ENCODE assay signal across 25 cellular contexts in the genomic region with DNA sequence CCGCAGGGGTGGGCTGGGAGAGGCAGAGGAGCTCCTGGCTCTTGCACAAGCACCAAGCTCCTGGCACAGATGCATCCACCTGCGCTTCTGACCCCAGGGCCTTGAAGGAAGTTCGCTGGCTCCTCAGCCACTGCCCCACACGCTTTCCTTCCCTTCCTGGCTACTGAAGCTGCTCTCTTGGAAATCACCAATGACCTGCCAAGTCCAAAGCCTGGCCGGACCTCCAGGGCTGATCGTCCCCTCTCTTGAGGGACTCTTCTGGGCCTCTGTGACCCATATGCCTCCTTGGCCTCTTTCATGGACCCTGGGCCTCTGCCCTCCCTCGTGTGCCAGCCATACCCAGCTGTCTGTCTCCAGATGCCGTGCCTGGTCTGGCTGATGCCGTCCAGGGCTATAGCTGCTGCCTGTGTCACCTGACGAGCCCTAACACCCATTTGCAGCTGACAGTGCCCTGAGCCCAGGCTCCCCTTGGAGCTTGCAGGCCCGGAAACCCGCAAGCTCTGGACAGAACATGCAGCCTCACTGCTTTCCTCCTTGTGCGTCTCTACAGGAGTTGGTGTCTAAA.
DNase-seq lines count a peak whose midpoint lies in the region; ATAC-seq and TF ChIP-seq lines count a peak whose summit lies in the region.
"Had no signal": no experiment of that assay in that cellular context is flagged by ENCODE, and none has a peak within 500 bp of the region (broad histone marks: within the 10 kb centered on the region; RNA-seq: fewer than 3 reads in every experiment).

No MANE protein-coding gene starts in this region.

- H3K36me3 ChIP-seq in sigmoid colon = no peaks in the 10 kb centered on the region
- H3K36me3 ChIP-seq: HAP-1 had no signal

- H3K36me3 Mint-ChIP-seq in activated T-cell treated with anti-CD3 and anti-CD28 coated beads, Interleukin-2, amount 50 U/mL, for 72 hours (ENCODE audit: insufficient read depth in 2 of 2) = peaks cover 6 to 7% of the 10 kb centered on the region in 2 donors
- peaks cover 6% of the 10 kb centered on the region for H3K36me3 Mint-ChIP-seq in activated T-cell treated with anti-CD3 and anti-CD28 coated beads, Interleukin-2, amount 50 U/mL, for 24 hours (ENCODE audit: low read depth)
- no peaks in the 10 kb centered on the region for H3K36me3 Mint-ChIP-seq in T-helper 17 cell (ENCODE audit: low read depth)
- H3K36me3 Mint-ChIP-seq in effector memory CD8-positive, alpha-beta T cell (ENCODE audit: insufficient read depth) = peaks cover 3% of the 10 kb centered on the region

- H3K27ac Mint-ChIP-seq in activated T-cell treated with anti-CD3 and anti-CD28 coated beads, Interleukin-2, amount 50 U/mL, for 72 hours = peak overlapping the region; percentile 59
- no peak overlapping the region for H3K27ac Mint-ChIP-seq in activated T-cell treated with anti-CD3 and anti-CD28 coated beads, Interleukin-2, amount 50 U/mL, for 24 hours
- H3K27ac Mint-ChIP-seq in T-helper 17 cell = peak overlapping the region; percentile 76
- H3K27ac Mint-ChIP-seq in effector memory CD8-positive, alpha-beta T cell = peak overlapping the region; percentile 49 to 61
- H3K27ac Mint-ChIP-seq: CD8-positive, alpha-beta T cell; HFFc6 had no signal

- peaks cover 0 to 12% (median 10%) of the 10 kb centered on the region in 4 donors for H3K4me1 ChIP-seq in sigmoid colon
- H3K4me1 ChIP-seq: HAP-1 had no signal

- no peak for TF ChIP-seq EP300 in sigmoid colon (IDR thresholded peaks at IDR 0.05)

- H3K27ac ChIP-seq in sigmoid colon = no peak overlapping the region
- H3K27ac ChIP-seq: A549, GM23248 had no signal

- ATAC-seq in activated T-cell treated with anti-CD3 and anti-CD28 coated beads, Interleukin-2, amount 50 U/mL, for 72 hours (replicated peaks in 1 of 2) = no peak
- ATAC-seq in T-helper 17 cell = no peak
- ATAC-seq in effector memory CD8-positive, alpha-beta T cell (replicated peaks) = no peak
- ATAC-seq: A549; CD8-positive, alpha-beta T cell; K562 had no signal

- no peaks in the 10 kb centered on the region for H3K27me3 Mint-ChIP-seq in activated T-cell treated with anti-CD3 and anti-CD28 coated beads, Interleukin-2, amount 50 U/mL, for 72 hours (ENCODE audit: low read depth)
- no peaks in the 10 kb centered on the region for H3K27me3 Mint-ChIP-seq in activated T-cell treated with anti-CD3 and anti-CD28 coated beads, Interleukin-2, amount 50 U/mL, for 24 hours
- H3K27me3 Mint-ChIP-seq in T-helper 17 cell = no peaks in the 10 kb centered on the region
- no peaks in the 10 kb centered on the region for H3K27me3 Mint-ChIP-seq in effector memory CD8-positive, alpha-beta T cell

- H3K4me1 Mint-ChIP-seq in activated T-cell treated with anti-CD3 and anti-CD28 coated beads, Interleukin-2, amount 50 U/mL, for 72 hours (ENCODE audit: low read depth) = peaks cover 45% of the 10 kb centered on the region
- H3K4me1 Mint-ChIP-seq in activated T-cell treated with anti-CD3 and anti-CD28 coated beads, Interleukin-2, amount 50 U/mL, for 24 hours (ENCODE audit: low read depth) = peaks cover 41% of the 10 kb centered on the region
- H3K4me1 Mint-ChIP-seq in T-helper 17 cell = peaks cover 25% of the 10 kb centered on the region
- H3K4me1 Mint-ChIP-seq in effector memory CD8-positive, alpha-beta T cell (ENCODE audit: low read depth in 2 of 2) = peaks cover 18 to 20% of the 10 kb centered on the region in 2 donors

- no peak for TF ChIP-seq CTCF in sigmoid colon (IDR thresholded peaks at IDR 0.05)
- no peak for TF ChIP-seq CTCF in lower leg skin (IDR thresholded peaks at IDR 0.05)

- TF ChIP-seq POLR2A in sigmoid colon (IDR thresholded peaks at IDR 0.05) (no peak), lower leg skin (IDR thresholded peaks at IDR 0.05) (no peak)

- no peak for DNase-seq in activated T-cell treated with anti-CD3 and anti-CD28 coated beads, Interleukin-2, amount 50 U/mL, for 72 hours
- no peak for DNase-seq in activated T-cell treated with anti-CD3 and anti-CD28 coated beads, Interleukin-2, amount 50 U/mL, for 24 hours
- DNase-seq in T-helper 17 cell (no peak), sigmoid colon (peak; percentile 38), AG08395 (ENCODE audit: low spot score) (no peak), lower leg skin (ENCODE audit: low spot score in 2 of 2) (no peak), SW480 (ENCODE audit: low spot score) (no peak)
- no peak for DNase-seq in effector memory CD8-positive, alpha-beta T cell
- DNase-seq: Caco-2; CD8-positive, alpha-beta T cell; GM23248; HFFc6; MV-4-11; NCI-H1105; NCI-H1436 treated with DMSO at 0.1 percent for 48 hours; NCI-H1930; NCI-H2107; NCI-H446; NCI-H524 treated with DMSO at 0.1 percent for 48 hours; NCI-H82; RPMI8226; SHP77 had no signal

- H3K4me3 ChIP-seq in sigmoid colon (no peak overlapping the region), lower leg skin (ENCODE audit: low read depth, poor library complexity, severe bottlenecking) (no peak overlapping the region)
- H3K4me3 ChIP-seq: A549, GM23248, HAP-1, K562 had no signal

- intact Hi-C loops in sigmoid colon (cut with DNase I) = no loop called here
- intact Hi-C loops in lower leg skin (cut with DNase I; ENCODE audit: low total_unique reads) = no loop called here

- H3K9me3 Mint-ChIP-seq in activated T-cell treated with anti-CD3 and anti-CD28 coated beads, Interleukin-2, amount 50 U/mL, for 72 hours = peaks cover 0 to 3% of the 10 kb centered on the region in 2 donors
- peaks cover 3% of the 10 kb centered on the region for H3K9me3 Mint-ChIP-seq in activated T-cell treated with anti-CD3 and anti-CD28 coated beads, Interleukin-2, amount 50 U/mL, for 24 hours
- no peaks in the 10 kb centered on the region for H3K9me3 Mint-ChIP-seq in effector memory CD8-positive, alpha-beta T cell
- H3K9me3 Mint-ChIP-seq: CD8-positive, alpha-beta T cell; HFFc6 had no signal

- H3K27me3 ChIP-seq in sigmoid colon = no peaks in the 10 kb centered on the region

- WGBS in sigmoid colon, 2 donors = 92 to 94% methylated on average over 13 of the region's 13 CpGs
- 84 to 93% methylated on average over 13 of the region's 13 CpGs for WGBS in lower leg skin, 2 donors

- H3K4me3 Mint-ChIP-seq in activated T-cell treated with anti-CD3 and anti-CD28 coated beads, Interleukin-2, amount 50 U/mL, for 72 hours = no peak overlapping the region
- no peak overlapping the region for H3K4me3 Mint-ChIP-seq in activated T-cell treated with anti-CD3 and anti-CD28 coated beads, Interleukin-2, amount 50 U/mL, for 24 hours
- H3K4me3 Mint-ChIP-seq in T-helper 17 cell = no peak overlapping the region
- no peak overlapping the region for H3K4me3 Mint-ChIP-seq in effector memory CD8-positive, alpha-beta T cell
- H3K4me3 Mint-ChIP-seq: CD8-positive, alpha-beta T cell; HFFc6 had no signal

- H3K9me3 ChIP-seq in T-helper 17 cell (ENCODE audit: control insufficient read depth, low read length, poor library complexity, severe bottlenecking) = no peaks in the 10 kb centered on the region
- H3K9me3 ChIP-seq in sigmoid colon = no peaks in the 10 kb centered on the region
- H3K9me3 ChIP-seq: A549, Caco-2, HAP-1 had no signal
